Comparison of ENCODE assay signal across 33 cellular contexts in the genomic region with DNA sequence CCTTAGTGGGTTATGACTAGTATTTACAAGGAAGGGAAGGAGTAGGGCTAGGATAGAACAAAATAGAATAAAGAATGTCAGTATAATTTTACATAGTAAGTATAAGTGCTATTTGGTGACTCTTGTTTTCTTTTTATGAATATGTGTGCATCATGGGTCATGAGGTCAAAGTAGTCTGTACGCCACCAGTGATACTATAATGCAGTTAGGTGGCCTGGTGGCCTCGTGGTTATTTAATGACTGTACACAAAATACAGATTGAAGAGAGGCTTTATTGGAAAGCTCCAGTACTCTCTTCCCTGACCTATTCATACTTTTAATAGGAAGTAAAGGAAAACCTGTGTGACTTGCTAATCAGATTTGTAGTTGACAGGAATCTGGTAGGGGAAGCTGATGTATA. TPM values are rescaled to one million over a fixed set of nuclear protein-coding genes. Genes with fewer than 3 reads are reported as not detected.
DNase-seq lines count a peak whose midpoint lies in the region; ATAC-seq, FAIRE-seq and TF ChIP-seq lines count a peak whose summit lies in the region.
"Had no signal": no experiment of that assay in that cellular context is flagged by ENCODE, and none has a peak within 500 bp of the region (broad histone marks: within the 10 kb centered on the region; RNA-seq: fewer than 3 reads in every experiment).

No MANE protein-coding gene starts in this region.

- peaks cover 69% of the 10 kb centered on the region for H3K4me1 Mint-ChIP-seq in activated naive CD4-positive, alpha-beta T cell treated with anti-CD3 and anti-CD28 coated beads, Interleukin-2, amount 50 U/mL, for 24 hours
- peaks cover 24% of the 10 kb centered on the region for H3K4me1 Mint-ChIP-seq in endodermal cell

- H3K27ac ChIP-seq in body of pancreas (peak overlapping the region in 3 of 4 donors; percentile 54 to 73 (median 67)), subcutaneous abdominal adipose tissue (ENCODE audit: low read depth, low read length) (peak overlapping the region; percentile 81), testis (no peak overlapping the region), endodermal cell (ENCODE audit: low read depth, low read length) (no peak overlapping the region)
- H3K27ac ChIP-seq: breast epithelium, neural progenitor cell, right lobe of liver, spleen, tibial nerve had no signal

- H3K27me3 ChIP-seq in body of pancreas (no peaks in the 10 kb centered on the region), subcutaneous abdominal adipose tissue (ENCODE audit: control insufficient read depth in 5 of 5, insufficient read depth in 4 of 5, low read length in 5 of 5) (no peaks in the 10 kb centered on the region), testis (no peaks in the 10 kb centered on the region), endodermal cell (ENCODE audit: control insufficient read depth, insufficient read depth, low read length, poor library complexity, severe bottlenecking) (no peaks in the 10 kb centered on the region)
- H3K27me3 ChIP-seq: breast epithelium, gastroesophageal sphincter, neural progenitor cell, right lobe of liver, spleen, stomach, tibial nerve had no signal

- H3K36me3 ChIP-seq in body of pancreas (replicated peaks in 1 of 2; ENCODE audit: insufficient read depth in 1 of 2, low read depth in 2 of 2): no peaks in the 10 kb centered on the region
- peaks cover 0 to 7% (median 5%) of the 10 kb centered on the region in 5 donors for H3K36me3 ChIP-seq in subcutaneous abdominal adipose tissue (ENCODE audit: control insufficient read depth in 5 of 5, insufficient read depth in 5 of 5, low read length in 5 of 5)
- H3K36me3 ChIP-seq in testis (ENCODE audit: low read depth, missing control alignments): no peaks in the 10 kb centered on the region
- H3K36me3 ChIP-seq in endodermal cell (ENCODE audit: control insufficient read depth, insufficient read depth, low read length): peaks cover 15% of the 10 kb centered on the region
- H3K36me3 ChIP-seq: breast epithelium, neural progenitor cell, right lobe of liver had no signal

- no peaks in the 10 kb centered on the region for H3K9me3 Mint-ChIP-seq in activated naive CD4-positive, alpha-beta T cell treated with anti-CD3 and anti-CD28 coated beads, Interleukin-2, amount 50 U/mL, for 24 hours
- no peaks in the 10 kb centered on the region for H3K9me3 Mint-ChIP-seq in endodermal cell
- H3K9me3 Mint-ChIP-seq: neural progenitor cell had no signal

- no peak for DNase-seq in activated naive CD4-positive, alpha-beta T cell (lab: John Stamatoyannopoulos, UW)
- DNase-seq in LNCaP clone FGC (ENCODE audit: low read depth) (peak; percentile 69), body of pancreas (no peak), testis (no peak), RCC 7860 (ENCODE audit: low spot score) (no peak), endodermal cell (no peak)
- DNase-seq: ACHN; activated CD4-positive, alpha-beta T cell treated with anti-CD3 and anti-CD28 coated beads for 36 hours; activated naive CD4-positive, alpha-beta T cell treated with Interleukin-2 at 50 U/mL for 16 hours; activated T-cell treated with anti-CD3 and anti-CD28 coated beads, Interleukin-2, amount 50 U/mL, for 1 hour; amygdala; COR-L47; H7; left cardiac atrium; NCI-H1417 treated with DMSO at 0.1 percent for 48 hours; NCI-H2029 treated with DMSO at 0.1 percent for 48 hours; NCI-H524; OCI-M1; right lobe of liver; SK-N-SH; spleen; stimulated activated CD4-positive, alpha-beta T cell treated with anti-CD3 and anti-CD28 coated beads, Interleukin-2, amount 100 ng/mL, for 24 hours; stomach had no signal

- H3K9me3 ChIP-seq in body of pancreas (no peaks in the 10 kb centered on the region), subcutaneous abdominal adipose tissue (ENCODE audit: control insufficient read depth in 5 of 5, low read length in 5 of 5) (no peaks in the 10 kb centered on the region), testis (no peaks in the 10 kb centered on the region), endodermal cell (ENCODE audit: control insufficient read depth, low read length) (no peaks in the 10 kb centered on the region)
- H3K9me3 ChIP-seq: breast epithelium, gastroesophageal sphincter, right lobe of liver, SK-N-SH, spleen, stomach, tibial nerve had no signal

- H3K36me3 Mint-ChIP-seq in activated naive CD4-positive, alpha-beta T cell treated with anti-CD3 and anti-CD28 coated beads, Interleukin-2, amount 50 U/mL, for 24 hours: peaks cover 7% of the 10 kb centered on the region
- peaks cover 28% of the 10 kb centered on the region for H3K36me3 Mint-ChIP-seq in endodermal cell (ENCODE audit: low read depth)

- H3K4me1 ChIP-seq in body of pancreas (peaks cover 56% of the 10 kb centered on the region), subcutaneous abdominal adipose tissue (ENCODE audit: control insufficient read depth in 5 of 5, insufficient read depth in 5 of 5, low read length in 5 of 5) (peaks cover 0 to 28% (median 27%) of the 10 kb centered on the region in 5 donors), testis (peaks cover 12% of the 10 kb centered on the region), endodermal cell (ENCODE audit: control insufficient read depth, insufficient read depth, low read length) (peaks cover 5% of the 10 kb centered on the region)
- H3K4me1 ChIP-seq: neural progenitor cell had no signal

- no peak for TF ChIP-seq POLR2A in body of pancreas (IDR thresholded peaks at IDR 0.05)
- TF ChIP-seq POLR2A in testis (IDR thresholded peaks at IDR 0.05): no peak

- no peak overlapping the region for H3K4me3 Mint-ChIP-seq in activated naive CD4-positive, alpha-beta T cell treated with anti-CD3 and anti-CD28 coated beads, Interleukin-2, amount 50 U/mL, for 24 hours
- no peak overlapping the region for H3K4me3 Mint-ChIP-seq in endodermal cell
- H3K4me3 Mint-ChIP-seq: activated CD4-positive, alpha-beta T cell treated with anti-CD3 and anti-CD28 coated beads for 36 hours; B cell; neural progenitor cell had no signal

- H3K9ac ChIP-seq in subcutaneous abdominal adipose tissue (ENCODE audit: low read length in 5 of 5) (no peak overlapping the region), endodermal cell (ENCODE audit: extremely low read depth, low read length, poor library complexity, severe bottlenecking) (no peak overlapping the region)
- H3K9ac ChIP-seq: neural progenitor cell, SK-N-SH had no signal

- no peak for FAIRE-seq in RCC 7860 (lab: Jason Lieb, UNC)
- FAIRE-seq: endothelial cell of umbilical vein, G401.6, HepG2 had no signal

- peak overlapping the region; percentile 19 for H3K27ac Mint-ChIP-seq in activated naive CD4-positive, alpha-beta T cell treated with anti-CD3 and anti-CD28 coated beads, Interleukin-2, amount 50 U/mL, for 24 hours
- H3K27ac Mint-ChIP-seq in endodermal cell: no peak overlapping the region
- H3K27ac Mint-ChIP-seq: activated CD4-positive, alpha-beta T cell treated with anti-CD3 and anti-CD28 coated beads for 36 hours; B cell; neural progenitor cell had no signal

- TF ChIP-seq CTCF in LNCaP clone FGC (IDR thresholded peaks at IDR 0.05; ENCODE audit: control insufficient read depth, extremely low read depth, insufficient read depth): no peak
- no peak for TF ChIP-seq CTCF in body of pancreas (IDR thresholded peaks at IDR 0.05)
- TF ChIP-seq CTCF in testis (IDR thresholded peaks at IDR 0.05): no peak
- TF ChIP-seq CTCF in endodermal cell (conservative IDR thresholded peaks at IDR 0.05): no peak

- no peak overlapping the region for H3K4me3 ChIP-seq in LNCaP clone FGC (ENCODE audit: low read depth, low read length)
- H3K4me3 ChIP-seq in body of pancreas: no peak overlapping the region
- H3K4me3 ChIP-seq in subcutaneous abdominal adipose tissue (ENCODE audit: low read depth in 1 of 5, low read length in 5 of 5): no peak overlapping the region
- H3K4me3 ChIP-seq in testis: no peak overlapping the region
- H3K4me3 ChIP-seq in endodermal cell (ENCODE audit: low read length): no peak overlapping the region
- H3K4me3 ChIP-seq: breast epithelium, gastroesophageal sphincter, neural progenitor cell, right lobe of liver, spleen, stomach, tibial nerve had no signal

- WGBS in body of pancreas, 2 donors: 76 to 84% methylated on average over 2 of the region's 2 CpGs
- WGBS in testis, 2 donors: 89 to 95% methylated on average over 2 of the region's 2 CpGs
- 96% methylated on average over 2 of the region's 2 CpGs; no CpG with 5 or more reads in 1 of the 2 experiments for WGBS in endodermal cell (ENCODE audit: insufficient coverage in 1 of 2, insufficient read length in 1 of 2), 2 experiments

- intact Hi-C loops in body of pancreas (cut with DNase I): no loop called here
- intact Hi-C loops in testis (cut with DNase I; ENCODE audit: low total_unique reads): no loop called here

- ATAC-seq in body of pancreas: no peak
- ATAC-seq: activated CD4-positive, alpha-beta T cell treated with anti-CD3 and anti-CD28 coated beads for 36 hours; gastroesophageal sphincter; left cardiac atrium; right lobe of liver had no signal

- no peaks in the 10 kb centered on the region for H3K27me3 Mint-ChIP-seq in activated naive CD4-positive, alpha-beta T cell treated with anti-CD3 and anti-CD28 coated beads, Interleukin-2, amount 50 U/mL, for 24 hours
- no peaks in the 10 kb centered on the region for H3K27me3 Mint-ChIP-seq in endodermal cell (ENCODE audit: insufficient read depth)
- H3K27me3 Mint-ChIP-seq: activated CD4-positive, alpha-beta T cell treated with anti-CD3 and anti-CD28 coated beads for 36 hours; B cell had no signal

RNA-seq across cellular contexts. Expression of gene CAB39, which starts 27.3 kb away (rescaled TPM):
- total RNA-seq in body of pancreas: 10 to 100 TPM; 32.3 to 34.5 TPM
- total RNA-seq in testis: 10 to 100 TPM; 76.1 to 82.2 TPM
- polyA plus RNA-seq in testis (ENCODE audit: insufficient read depth, low read depth, low replicate concordance): 76.8 TPM
- 10 to 100 TPM; 41.4 to 48.4 TPM for total RNA-seq in endodermal cell
- polyA plus RNA-seq in endodermal cell (2013, experiment 1 of 2): 49.7 TPM
- 46.8 TPM for polyA plus RNA-seq in endodermal cell (2013, experiment 2 of 2)

Comparison
In these comparisons a context has a peak if more than half of its experiments do, and no peak if none do; other contexts are left out.
1. H3K27ac ChIP-seq: peak in body of pancreas (3 of 4) and subcutaneous abdominal adipose tissue (single experiment); none in testis (0 of 2) and endodermal cell (single experiment).